1 cellular context compared by ENCODE assay signal in the genomic region with DNA sequence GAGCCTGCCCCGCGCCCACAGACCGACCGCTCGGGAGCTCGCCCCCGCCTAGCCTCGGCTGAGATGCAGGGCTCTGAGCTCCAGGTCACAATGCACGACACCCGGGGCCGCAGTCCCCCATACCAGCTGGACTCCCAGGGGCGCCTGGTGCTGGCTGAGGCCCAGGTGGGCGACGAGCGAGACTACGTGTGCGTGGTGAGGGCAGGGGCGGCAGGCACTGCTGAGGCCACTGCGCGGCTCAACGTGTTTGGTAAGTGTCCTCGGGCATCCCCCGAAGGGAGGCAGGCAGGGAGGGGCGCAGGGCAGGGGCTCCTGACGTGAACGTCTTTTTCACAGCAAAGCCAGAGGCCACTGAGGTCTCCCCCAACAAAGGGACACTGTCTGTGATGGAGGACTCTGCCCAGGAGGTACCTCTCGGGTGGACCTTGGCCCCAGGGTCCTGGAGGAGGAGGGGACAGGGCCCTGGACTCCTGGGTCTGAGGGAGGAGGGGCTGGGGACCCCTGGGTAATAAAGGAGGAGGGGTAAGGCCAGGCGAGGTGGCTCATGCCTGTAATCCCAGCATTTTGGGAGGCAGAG.
A peak's percentile ranks its signal among the peaks of the same experiment; 100 is the strongest.
TF ChIP-seq lines count a peak whose summit lies in the region.

No MANE protein-coding gene starts in this region.

TF ChIP-seq in HepG2, 621 proteins besides CTCF, POLR2A, EP300 and RAD21 (continued from another document and continues in another):
- TF ChIP-seq, protein P1, sequence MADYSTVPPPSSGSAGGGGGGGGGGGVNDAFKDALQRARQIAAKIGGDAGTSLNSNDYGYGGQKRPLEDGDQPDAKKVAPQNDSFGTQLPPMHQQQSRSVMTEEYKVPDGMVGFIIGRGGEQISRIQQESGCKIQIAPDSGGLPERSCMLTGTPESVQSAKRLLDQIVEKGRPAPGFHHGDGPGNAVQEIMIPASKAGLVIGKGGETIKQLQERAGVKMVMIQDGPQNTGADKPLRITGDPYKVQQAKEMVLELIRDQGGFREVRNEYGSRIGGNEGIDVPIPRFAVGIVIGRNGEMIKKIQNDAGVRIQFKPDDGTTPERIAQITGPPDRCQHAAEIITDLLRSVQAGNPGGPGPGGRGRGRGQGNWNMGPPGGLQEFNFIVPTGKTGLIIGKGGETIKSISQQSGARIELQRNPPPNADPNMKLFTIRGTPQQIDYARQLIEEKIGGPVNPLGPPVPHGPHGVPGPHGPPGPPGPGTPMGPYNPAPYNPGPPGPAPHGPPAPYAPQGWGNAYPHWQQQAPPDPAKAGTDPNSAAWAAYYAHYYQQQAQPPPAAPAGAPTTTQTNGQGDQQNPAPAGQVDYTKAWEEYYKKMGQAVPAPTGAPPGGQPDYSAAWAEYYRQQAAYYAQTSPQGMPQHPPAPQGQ (CRISPR knock-in tag; IDR thresholded peaks at IDR 0.05; ENCODE audit: borderline replicate concordance): no peak
- TF ChIP-seq CCAR2 (optimal IDR thresholded peaks at IDR 0.05; ENCODE audit: low read depth, low read length) (no peak), MTF2 (CRISPR knock-in tag; IDR thresholded peaks at IDR 0.05; ENCODE audit: borderline replicate concordance) (no peak), PTBP1 (IDR thresholded peaks at IDR 0.05; ENCODE audit: low read depth, low read length, poor library complexity, severe bottlenecking) (no peak), REL (CRISPR knock-in tag; conservative IDR thresholded peaks at IDR 0.05) (no peak), RNF2 (conservative IDR thresholded peaks at IDR 0.05; ENCODE audit: low read depth) (no peak), ZNF644 (CRISPR knock-in tag; IDR thresholded peaks at IDR 0.05; ENCODE audit: low read depth) (no peak), ZNF230 (CRISPR knock-in tag; IDR thresholded peaks at IDR 0.05) (0 out of 2 replicates have a peak, but pooled peaks have one; percentile 21), ZNF333 (CRISPR knock-in tag; IDR thresholded peaks at IDR 0.05; ENCODE audit: borderline replicate concordance) (no peak), ZNF614 (CRISPR knock-in tag; IDR thresholded peaks at IDR 0.05; ENCODE audit: borderline replicate concordance) (no peak), FOXK2 (IDR thresholded peaks at IDR 0.05) (no peak), FOXO1 (CRISPR knock-in tag; IDR thresholded peaks at IDR 0.05) (no peak), ZNF460 (CRISPR knock-in tag; IDR thresholded peaks at IDR 0.05; ENCODE audit: borderline replicate concordance) (no peak), MAFK (conservative IDR thresholded peaks at IDR 0.05 in 1 of 2, IDR thresholded peaks at IDR 0.05 in 1 of 2; ENCODE audit: low read length in 2 of 2) (no peak), JARID2 (CRISPR knock-in tag; IDR thresholded peaks at IDR 0.05; ENCODE audit: insufficient replicate concordance) (no peak), ZBTB3 (CRISPR knock-in tag; IDR thresholded peaks at IDR 0.05; ENCODE audit: borderline replicate concordance, low read depth) (no peak), CEBPG (CRISPR knock-in tag; IDR thresholded peaks at IDR 0.05) (no peak), TSC22D2 (CRISPR knock-in tag; IDR thresholded peaks at IDR 0.05; ENCODE audit: borderline replicate concordance) (no peak), SCMH1 (CRISPR knock-in tag; IDR thresholded peaks at IDR 0.05; ENCODE audit: borderline replicate concordance) (no peak), U2AF2 (IDR thresholded peaks at IDR 0.05; ENCODE audit: low read depth, low read length) (no peak), MAF1 (CRISPR knock-in tag; IDR thresholded peaks at IDR 0.05; ENCODE audit: borderline replicate concordance) (no peak), SOX13 (IDR thresholded peaks at IDR 0.05) (no peak), SOX13 (CRISPR knock-in tag; conservative IDR thresholded peaks at IDR 0.05 in 1 of 2, IDR thresholded peaks at IDR 0.05 in 1 of 2) (peak in 1 of 2 experiments; percentile 77; a peak in 2 of 4 replicates), ZBTB1 (CRISPR knock-in tag; IDR thresholded peaks at IDR 0.05; ENCODE audit: borderline replicate concordance) (no peak), ZNF772 (CRISPR knock-in tag; IDR thresholded peaks at IDR 0.05) (no peak), FOXA1 (IDR thresholded peaks at IDR 0.05) (no peak), FOXA1 (CRISPR knock-in tag; IDR thresholded peaks at IDR 0.05) (no peak), MEIS2 (CRISPR knock-in tag; IDR thresholded peaks at IDR 0.05) (no peak), KDM1A (CRISPR knock-in tag; IDR thresholded peaks at IDR 0.05) (no peak; the same call in 1 of the 2 replicates), RFX3 (CRISPR knock-in tag; IDR thresholded peaks at IDR 0.05) (no peak), ZNF547 (CRISPR knock-in tag; IDR thresholded peaks at IDR 0.05) (no peak), POLR2AphosphoS5 (IDR thresholded peaks at IDR 0.05; ENCODE audit: low read depth, low read length) (no peak), ZNF569 (CRISPR knock-in tag; IDR thresholded peaks at IDR 0.05; ENCODE audit: borderline replicate concordance) (no peak), ZSCAN22 (CRISPR knock-in tag; IDR thresholded peaks at IDR 0.05) (peak; percentile 93)
- TF ChIP-seq, protein P2, sequence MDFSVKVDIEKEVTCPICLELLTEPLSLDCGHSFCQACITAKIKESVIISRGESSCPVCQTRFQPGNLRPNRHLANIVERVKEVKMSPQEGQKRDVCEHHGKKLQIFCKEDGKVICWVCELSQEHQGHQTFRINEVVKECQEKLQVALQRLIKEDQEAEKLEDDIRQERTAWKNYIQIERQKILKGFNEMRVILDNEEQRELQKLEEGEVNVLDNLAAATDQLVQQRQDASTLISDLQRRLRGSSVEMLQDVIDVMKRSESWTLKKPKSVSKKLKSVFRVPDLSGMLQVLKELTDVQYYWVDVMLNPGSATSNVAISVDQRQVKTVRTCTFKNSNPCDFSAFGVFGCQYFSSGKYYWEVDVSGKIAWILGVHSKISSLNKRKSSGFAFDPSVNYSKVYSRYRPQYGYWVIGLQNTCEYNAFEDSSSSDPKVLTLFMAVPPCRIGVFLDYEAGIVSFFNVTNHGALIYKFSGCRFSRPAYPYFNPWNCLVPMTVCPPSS (IDR thresholded peaks at IDR 0.05): no peak
- TF ChIP-seq, protein P3, sequence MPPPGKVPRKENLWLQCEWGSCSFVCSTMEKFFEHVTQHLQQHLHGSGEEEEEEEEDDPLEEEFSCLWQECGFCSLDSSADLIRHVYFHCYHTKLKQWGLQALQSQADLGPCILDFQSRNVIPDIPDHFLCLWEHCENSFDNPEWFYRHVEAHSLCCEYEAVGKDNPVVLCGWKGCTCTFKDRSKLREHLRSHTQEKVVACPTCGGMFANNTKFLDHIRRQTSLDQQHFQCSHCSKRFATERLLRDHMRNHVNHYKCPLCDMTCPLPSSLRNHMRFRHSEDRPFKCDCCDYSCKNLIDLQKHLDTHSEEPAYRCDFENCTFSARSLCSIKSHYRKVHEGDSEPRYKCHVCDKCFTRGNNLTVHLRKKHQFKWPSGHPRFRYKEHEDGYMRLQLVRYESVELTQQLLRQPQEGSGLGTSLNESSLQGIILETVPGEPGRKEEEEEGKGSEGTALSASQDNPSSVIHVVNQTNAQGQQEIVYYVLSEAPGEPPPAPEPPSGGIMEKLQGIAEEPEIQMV (CRISPR knock-in tag; IDR thresholded peaks at IDR 0.05; ENCODE audit: low read depth): no peak
- TF ChIP-seq, protein P4, sequence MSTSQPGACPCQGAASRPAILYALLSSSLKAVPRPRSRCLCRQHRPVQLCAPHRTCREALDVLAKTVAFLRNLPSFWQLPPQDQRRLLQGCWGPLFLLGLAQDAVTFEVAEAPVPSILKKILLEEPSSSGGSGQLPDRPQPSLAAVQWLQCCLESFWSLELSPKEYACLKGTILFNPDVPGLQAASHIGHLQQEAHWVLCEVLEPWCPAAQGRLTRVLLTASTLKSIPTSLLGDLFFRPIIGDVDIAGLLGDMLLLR (CRISPR knock-in tag; IDR thresholded peaks at IDR 0.05): no peak
- TF ChIP-seq, protein P5, sequence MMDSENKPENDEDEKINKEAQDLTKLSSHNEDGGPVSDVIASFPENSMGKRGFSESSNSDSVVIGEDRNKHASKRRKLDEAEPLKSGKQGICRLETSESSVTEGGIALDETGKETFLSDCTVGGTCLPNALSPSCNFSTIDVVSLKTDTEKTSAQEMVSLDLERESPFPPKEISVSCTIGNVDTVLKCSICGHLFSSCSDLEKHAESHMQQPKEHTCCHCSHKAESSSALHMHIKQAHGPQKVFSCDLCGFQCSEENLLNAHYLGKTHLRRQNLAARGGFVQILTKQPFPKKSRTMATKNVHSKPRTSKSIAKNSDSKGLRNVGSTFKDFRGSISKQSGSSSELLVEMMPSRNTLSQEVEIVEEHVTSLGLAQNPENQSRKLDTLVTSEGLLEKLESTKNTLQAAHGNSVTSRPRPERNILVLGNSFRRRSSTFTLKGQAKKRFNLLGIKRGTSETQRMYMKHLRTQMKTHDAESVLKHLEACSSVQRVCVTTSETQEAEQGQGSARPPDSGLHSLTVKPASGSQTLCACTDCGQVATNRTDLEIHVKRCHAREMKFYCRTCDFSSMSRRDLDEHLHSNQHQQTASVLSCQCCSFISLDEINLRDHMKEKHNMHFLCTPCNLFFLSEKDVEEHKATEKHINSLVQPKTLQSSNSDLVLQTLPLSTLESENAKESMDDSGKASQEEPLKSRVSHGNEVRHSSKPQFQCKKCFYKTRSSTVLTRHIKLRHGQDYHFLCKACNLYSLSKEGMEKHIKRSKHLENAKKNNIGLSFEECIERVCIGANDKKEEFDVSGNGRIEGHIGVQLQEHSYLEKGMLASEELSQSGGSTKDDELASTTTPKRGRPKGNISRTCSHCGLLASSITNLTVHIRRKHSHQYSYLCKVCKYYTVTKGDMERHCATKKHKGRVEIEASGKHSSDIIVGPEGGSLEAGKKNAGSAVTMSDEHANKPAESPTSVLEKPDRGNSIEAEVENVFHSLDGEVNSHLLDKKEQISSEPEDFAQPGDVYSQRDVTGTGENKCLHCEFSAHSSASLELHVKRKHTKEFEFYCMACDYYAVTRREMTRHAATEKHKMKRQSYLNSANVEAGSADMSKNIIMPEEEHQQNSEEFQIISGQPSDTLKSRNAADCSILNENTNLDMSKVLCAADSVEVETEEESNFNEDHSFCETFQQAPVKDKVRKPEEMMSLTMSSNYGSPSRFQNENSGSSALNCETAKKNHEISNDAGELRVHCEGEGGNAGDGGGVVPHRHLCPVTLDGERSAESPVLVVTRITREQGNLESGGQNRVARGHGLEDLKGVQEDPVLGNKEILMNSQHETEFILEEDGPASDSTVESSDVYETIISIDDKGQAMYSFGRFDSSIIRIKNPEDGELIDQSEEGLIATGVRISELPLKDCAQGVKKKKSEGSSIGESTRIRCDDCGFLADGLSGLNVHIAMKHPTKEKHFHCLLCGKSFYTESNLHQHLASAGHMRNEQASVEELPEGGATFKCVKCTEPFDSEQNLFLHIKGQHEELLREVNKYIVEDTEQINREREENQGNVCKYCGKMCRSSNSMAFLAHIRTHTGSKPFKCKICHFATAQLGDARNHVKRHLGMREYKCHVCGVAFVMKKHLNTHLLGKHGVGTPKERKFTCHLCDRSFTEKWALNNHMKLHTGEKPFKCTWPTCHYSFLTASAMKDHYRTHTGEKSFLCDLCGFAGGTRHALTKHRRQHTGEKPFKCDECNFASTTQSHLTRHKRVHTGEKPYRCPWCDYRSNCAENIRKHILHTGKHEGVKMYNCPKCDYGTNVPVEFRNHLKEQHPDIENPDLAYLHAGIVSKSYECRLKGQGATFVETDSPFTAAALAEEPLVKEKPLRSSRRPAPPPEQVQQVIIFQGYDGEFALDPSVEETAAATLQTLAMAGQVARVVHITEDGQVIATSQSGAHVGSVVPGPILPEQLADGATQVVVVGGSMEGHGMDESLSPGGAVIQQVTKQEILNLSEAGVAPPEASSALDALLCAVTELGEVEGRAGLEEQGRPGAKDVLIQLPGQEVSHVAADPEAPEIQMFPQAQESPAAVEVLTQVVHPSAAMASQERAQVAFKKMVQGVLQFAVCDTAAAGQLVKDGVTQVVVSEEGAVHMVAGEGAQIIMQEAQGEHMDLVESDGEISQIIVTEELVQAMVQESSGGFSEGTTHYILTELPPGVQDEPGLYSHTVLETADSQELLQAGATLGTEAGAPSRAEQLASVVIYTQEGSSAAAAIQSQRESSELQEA (CRISPR knock-in tag; IDR thresholded peaks at IDR 0.05; ENCODE audit: not compliant biosample characterization): no peak
- TF ChIP-seq, protein P6, sequence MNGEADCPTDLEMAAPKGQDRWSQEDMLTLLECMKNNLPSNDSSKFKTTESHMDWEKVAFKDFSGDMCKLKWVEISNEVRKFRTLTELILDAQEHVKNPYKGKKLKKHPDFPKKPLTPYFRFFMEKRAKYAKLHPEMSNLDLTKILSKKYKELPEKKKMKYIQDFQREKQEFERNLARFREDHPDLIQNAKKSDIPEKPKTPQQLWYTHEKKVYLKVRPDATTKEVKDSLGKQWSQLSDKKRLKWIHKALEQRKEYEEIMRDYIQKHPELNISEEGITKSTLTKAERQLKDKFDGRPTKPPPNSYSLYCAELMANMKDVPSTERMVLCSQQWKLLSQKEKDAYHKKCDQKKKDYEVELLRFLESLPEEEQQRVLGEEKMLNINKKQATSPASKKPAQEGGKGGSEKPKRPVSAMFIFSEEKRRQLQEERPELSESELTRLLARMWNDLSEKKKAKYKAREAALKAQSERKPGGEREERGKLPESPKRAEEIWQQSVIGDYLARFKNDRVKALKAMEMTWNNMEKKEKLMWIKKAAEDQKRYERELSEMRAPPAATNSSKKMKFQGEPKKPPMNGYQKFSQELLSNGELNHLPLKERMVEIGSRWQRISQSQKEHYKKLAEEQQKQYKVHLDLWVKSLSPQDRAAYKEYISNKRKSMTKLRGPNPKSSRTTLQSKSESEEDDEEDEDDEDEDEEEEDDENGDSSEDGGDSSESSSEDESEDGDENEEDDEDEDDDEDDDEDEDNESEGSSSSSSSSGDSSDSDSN (CRISPR knock-in tag; IDR thresholded peaks at IDR 0.05): peak; percentile 20; the same call in 1 of the 2 replicates
- TF ChIP-seq, protein P7, sequence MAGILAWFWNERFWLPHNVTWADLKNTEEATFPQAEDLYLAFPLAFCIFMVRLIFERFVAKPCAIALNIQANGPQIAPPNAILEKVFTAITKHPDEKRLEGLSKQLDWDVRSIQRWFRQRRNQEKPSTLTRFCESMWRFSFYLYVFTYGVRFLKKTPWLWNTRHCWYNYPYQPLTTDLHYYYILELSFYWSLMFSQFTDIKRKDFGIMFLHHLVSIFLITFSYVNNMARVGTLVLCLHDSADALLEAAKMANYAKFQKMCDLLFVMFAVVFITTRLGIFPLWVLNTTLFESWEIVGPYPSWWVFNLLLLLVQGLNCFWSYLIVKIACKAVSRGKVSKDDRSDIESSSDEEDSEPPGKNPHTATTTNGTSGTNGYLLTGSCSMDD (CRISPR knock-in tag; IDR thresholded peaks at IDR 0.05): no peak
- TF ChIP-seq, protein P8, sequence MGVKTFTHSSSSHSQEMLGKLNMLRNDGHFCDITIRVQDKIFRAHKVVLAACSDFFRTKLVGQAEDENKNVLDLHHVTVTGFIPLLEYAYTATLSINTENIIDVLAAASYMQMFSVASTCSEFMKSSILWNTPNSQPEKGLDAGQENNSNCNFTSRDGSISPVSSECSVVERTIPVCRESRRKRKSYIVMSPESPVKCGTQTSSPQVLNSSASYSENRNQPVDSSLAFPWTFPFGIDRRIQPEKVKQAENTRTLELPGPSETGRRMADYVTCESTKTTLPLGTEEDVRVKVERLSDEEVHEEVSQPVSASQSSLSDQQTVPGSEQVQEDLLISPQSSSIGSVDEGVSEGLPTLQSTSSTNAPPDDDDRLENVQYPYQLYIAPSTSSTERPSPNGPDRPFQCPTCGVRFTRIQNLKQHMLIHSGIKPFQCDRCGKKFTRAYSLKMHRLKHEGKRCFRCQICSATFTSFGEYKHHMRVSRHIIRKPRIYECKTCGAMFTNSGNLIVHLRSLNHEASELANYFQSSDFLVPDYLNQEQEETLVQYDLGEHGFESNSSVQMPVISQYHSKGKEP (CRISPR knock-in tag; IDR thresholded peaks at IDR 0.05): no peak
- TF ChIP-seq, protein P9, sequence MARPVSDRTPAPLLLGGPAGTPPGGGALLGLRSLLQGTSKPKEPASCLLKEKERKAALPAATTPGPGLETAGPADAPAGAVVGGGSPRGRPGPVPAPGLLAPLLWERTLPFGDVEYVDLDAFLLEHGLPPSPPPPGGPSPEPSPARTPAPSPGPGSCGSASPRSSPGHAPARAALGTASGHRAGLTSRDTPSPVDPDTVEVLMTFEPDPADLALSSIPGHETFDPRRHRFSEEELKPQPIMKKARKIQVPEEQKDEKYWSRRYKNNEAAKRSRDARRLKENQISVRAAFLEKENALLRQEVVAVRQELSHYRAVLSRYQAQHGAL (CRISPR knock-in tag; IDR thresholded peaks at IDR 0.05; ENCODE audit: not compliant biosample characterization): no peak
